35 cellular contexts compared by ENCODE assay signal in the genomic region with DNA sequence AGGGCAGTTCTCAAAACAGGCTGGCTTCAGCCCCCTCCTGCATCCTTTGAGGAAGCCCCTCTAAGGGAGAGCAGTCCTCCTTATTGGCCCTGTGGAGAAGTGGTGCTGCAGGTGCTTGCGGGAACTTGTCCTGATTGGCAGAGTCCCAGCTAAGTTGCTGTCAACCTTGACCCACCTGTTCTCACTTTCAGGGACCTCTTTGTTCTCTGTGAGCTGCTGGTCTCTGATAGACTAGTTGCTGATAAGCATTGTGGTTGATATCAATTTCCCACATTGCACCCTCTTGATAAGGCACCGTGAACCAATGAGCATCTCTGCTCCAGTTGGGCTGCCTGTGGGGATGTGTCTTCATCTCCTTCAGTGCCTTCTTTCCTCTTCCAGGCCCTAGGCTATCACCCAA. TPM values are rescaled to one million over a fixed set of nuclear protein-coding genes. Genes with fewer than 3 reads are reported as not detected.
"Had no signal": no experiment of that assay in that cellular context is flagged by ENCODE, and none has a peak within 500 bp of the region (broad histone marks: within the 10 kb centered on the region; RNA-seq: fewer than 3 reads in every experiment).

No MANE protein-coding gene starts in this region.

- H3K36me3 ChIP-seq: breast epithelium, esophagus squamous epithelium, left lung, lower lobe of right lung, ovary, prostate gland, uterus had no signal

- ATAC-seq: activated naive CD8-positive, alpha-beta T cell treated with anti-CD3 and anti-CD28 coated beads, Interleukin-2, amount 50 U/mL, for 24 hours; activated T-cell treated with anti-CD3 and anti-CD28 coated beads, Interleukin-2, amount 50 U/mL, for 4 hours; activated T-helper 17 cell treated with anti-CD3 and anti-CD28 coated beads, Interleukin-2, amount 50 U/mL, for 72 hours; left lung; lower lobe of right lung; natural killer cell treated with Interleukin-12 subunit alpha and Interleukin-12 subunit beta and Interleukin-15 and Interleukin-18, amount 100 ng/mL, for 72 hours; sciatic nerve; T-helper 17 cell; WTC11 had no signal

- H3K36me3 Mint-ChIP-seq: natural killer cell treated with Interleukin-12 subunit alpha and Interleukin-12 subunit beta and Interleukin-15 and Interleukin-18, amount 100 ng/mL, for 72 hours; WTC11 had no signal

- H3K4me1 ChIP-seq: left lung, lower lobe of right lung, prostate gland, testis, uterus had no signal

- H3K9me3 ChIP-seq: breast epithelium, esophagus squamous epithelium, left lung, lower lobe of right lung, ovary, prostate gland, testis, uterus had no signal

- H3K27ac ChIP-seq: breast epithelium, epithelial cell of prostate, esophagus squamous epithelium, lower lobe of right lung, ovary, prostate gland, skin epidermis, testis, uterus had no signal

- H3K27me3 ChIP-seq: breast epithelium, esophagus squamous epithelium, left lung, ovary, testis, uterus had no signal

- H3K27ac Mint-ChIP-seq: activated CD4-positive, alpha-beta memory T cell treated with anti-CD3 and anti-CD28 coated beads, Interleukin-2, amount 10 ng/mL, durations not matched to agents 7 days and 5 days; activated CD4-positive, alpha-beta T cell treated with anti-CD3 and anti-CD28 coated beads, Interleukin-2, amount 10 ng/mL, durations not matched to agents 7 days and 5 days; activated naive CD8-positive, alpha-beta T cell treated with anti-CD3 and anti-CD28 coated beads, Interleukin-2, amount 50 U/mL, for 24 hours; activated T-helper 17 cell treated with anti-CD3 and anti-CD28 coated beads, Interleukin-2, amount 50 U/mL, for 72 hours; natural killer cell treated with Interleukin-12 subunit alpha and Interleukin-12 subunit beta and Interleukin-15 and Interleukin-18, amount 100 ng/mL, for 72 hours; T-helper 17 cell; WTC11 had no signal

- H3K27me3 Mint-ChIP-seq: activated CD4-positive, alpha-beta memory T cell treated with anti-CD3 and anti-CD28 coated beads, Interleukin-2, amount 10 ng/mL, durations not matched to agents 7 days and 5 days had no signal

- H3K4me3 ChIP-seq: breast epithelium, esophagus squamous epithelium, left lung, lower lobe of right lung, ovary, prostate gland, skin epidermis, testis, uterus had no signal

- H3K4me1 Mint-ChIP-seq: activated CD4-positive, alpha-beta memory T cell treated with anti-CD3 and anti-CD28 coated beads, Interleukin-2, amount 10 ng/mL, durations not matched to agents 7 days and 5 days; activated CD4-positive, alpha-beta T cell treated with anti-CD3 and anti-CD28 coated beads, Interleukin-2, amount 10 ng/mL, durations not matched to agents 7 days and 5 days; activated naive CD8-positive, alpha-beta T cell treated with anti-CD3 and anti-CD28 coated beads, Interleukin-2, amount 50 U/mL, for 24 hours; activated T-helper 17 cell treated with anti-CD3 and anti-CD28 coated beads, Interleukin-2, amount 50 U/mL, for 72 hours; central memory CD8-positive, alpha-beta T cell; T-helper 17 cell; WTC11 had no signal

- H3K9me3 Mint-ChIP-seq: activated CD4-positive, alpha-beta memory T cell treated with anti-CD3 and anti-CD28 coated beads, Interleukin-2, amount 10 ng/mL, durations not matched to agents 7 days and 5 days; activated CD4-positive, alpha-beta T cell treated with anti-CD3 and anti-CD28 coated beads, Interleukin-2, amount 10 ng/mL, durations not matched to agents 7 days and 5 days; activated naive CD8-positive, alpha-beta T cell treated with anti-CD3 and anti-CD28 coated beads, Interleukin-2, amount 50 U/mL, for 24 hours; activated T-cell treated with anti-CD3 and anti-CD28 coated beads, Interleukin-2, amount 50 U/mL, for 4 hours; activated T-helper 17 cell treated with anti-CD3 and anti-CD28 coated beads, Interleukin-2, amount 50 U/mL, for 72 hours; central memory CD8-positive, alpha-beta T cell; natural killer cell treated with Interleukin-12 subunit alpha and Interleukin-12 subunit beta and Interleukin-15 and Interleukin-18, amount 100 ng/mL, for 72 hours had no signal

- DNase-seq: activated CD4-positive, alpha-beta memory T cell treated with anti-CD3 and anti-CD28 coated beads, Interleukin-2, amount 10 ng/mL, durations not matched to agents 7 days and 5 days; activated CD4-positive, alpha-beta T cell treated with anti-CD3 and anti-CD28 coated beads for 1 hour; activated CD4-positive, alpha-beta T cell treated with anti-CD3 and anti-CD28 coated beads, Interleukin-2, amount 10 ng/mL, durations not matched to agents 7 days and 5 days; activated gamma-delta T cell treated with Interleukin-2 at 50 U/mL for 16 hours; activated naive CD4-positive, alpha-beta T cell treated with anti-CD3 and anti-CD28 coated beads, Interleukin-2, amount 50 U/mL, for 16 hours; activated naive CD8-positive, alpha-beta T cell treated with anti-CD3 and anti-CD28 coated beads, Interleukin-2, amount 50 U/mL, for 24 hours; activated T-cell treated with anti-CD3 and anti-CD28 coated beads, Interleukin-2, amount 50 U/mL, for 4 hours; amygdala; dermis blood vessel endothelial cell; effector CD4-positive, alpha-beta T cell; esophagus squamous epithelium; foreskin melanocyte; kidney glomerular epithelial cell; left lung; lower lobe of right lung; mesenchymal stem cell; ovary; retina; stimulated activated naive CD4-positive, alpha-beta T cell; T-helper 17 cell; T1000; testis; trophoblast cell; uterus had no signal

- H3K4me3 Mint-ChIP-seq: activated CD4-positive, alpha-beta memory T cell treated with anti-CD3 and anti-CD28 coated beads, Interleukin-2, amount 10 ng/mL, durations not matched to agents 7 days and 5 days; activated CD4-positive, alpha-beta T cell treated with anti-CD3 and anti-CD28 coated beads, Interleukin-2, amount 10 ng/mL, durations not matched to agents 7 days and 5 days; activated naive CD8-positive, alpha-beta T cell treated with anti-CD3 and anti-CD28 coated beads, Interleukin-2, amount 50 U/mL, for 24 hours; activated T-cell treated with anti-CD3 and anti-CD28 coated beads, Interleukin-2, amount 50 U/mL, for 4 hours; activated T-helper 17 cell treated with anti-CD3 and anti-CD28 coated beads, Interleukin-2, amount 50 U/mL, for 72 hours; central memory CD8-positive, alpha-beta T cell; natural killer cell treated with Interleukin-12 subunit alpha and Interleukin-12 subunit beta and Interleukin-15 and Interleukin-18, amount 100 ng/mL, for 72 hours; T-helper 17 cell; WTC11 had no signal

RNA-seq across cellular contexts. Expression of gene OLFM4, which starts 13.6 kb away (rescaled TPM):
- total RNA-seq: activated CD4-positive, alpha-beta memory T cell treated with anti-CD3 and anti-CD28 coated beads, Interleukin-2, amount 10 ng/mL, durations not matched to agents 7 days and 5 days; activated CD4-positive, alpha-beta T cell treated with anti-CD3 and anti-CD28 coated beads, Interleukin-2, amount 10 ng/mL, durations not matched to agents 7 days and 5 days; activated T-helper 17 cell treated with anti-CD3 and anti-CD28 coated beads, Interleukin-2, amount 50 U/mL, for 72 hours; glomerular endothelial cell; lower lobe of right lung; myocyte; natural killer cell treated with Interleukin-12 subunit alpha and Interleukin-12 subunit beta and Interleukin-15 and Interleukin-18, amount 100 ng/mL, for 72 hours; T-helper 17 cell had no signal
